Comparison of ENCODE assay signal across 20 cellular contexts in the genomic region with DNA sequence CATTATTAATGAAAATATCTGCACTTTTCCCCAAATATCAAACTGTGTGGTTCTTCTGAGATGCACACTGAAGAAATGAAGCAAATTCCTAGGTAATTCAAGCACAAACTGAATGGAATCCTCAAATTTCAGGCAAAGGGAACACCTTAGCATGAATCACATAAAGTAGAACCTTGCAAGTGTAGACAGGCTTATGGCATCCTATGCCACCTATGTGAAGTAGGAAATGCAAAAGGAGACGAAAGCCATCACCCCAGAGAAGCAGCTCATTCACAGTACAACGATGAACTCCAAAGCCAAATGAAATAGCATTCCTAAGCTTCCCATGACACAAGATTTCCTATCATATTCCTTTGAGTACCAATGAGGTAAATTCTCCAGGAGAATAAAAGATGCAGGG.
"Had no signal": no experiment of that assay in that cellular context is flagged by ENCODE, and none has a peak within 500 bp of the region (broad histone marks: within the 10 kb centered on the region; RNA-seq: fewer than 3 reads in every experiment).

No MANE protein-coding gene starts in this region.

- H3K4me3 Mint-ChIP-seq: endodermal cell, mesothelial cell of epicardium, natural killer cell, neural crest cell had no signal

- H3K9me3 Mint-ChIP-seq: endodermal cell, mesothelial cell of epicardium, natural killer cell, neural crest cell had no signal

- H3K27me3 ChIP-seq: colonic mucosa, esophagus squamous epithelium, hepatocyte, ovary, right atrium auricular region, stomach, transverse colon had no signal

- H3K4me1 ChIP-seq: colonic mucosa had no signal

- H3K36me3 Mint-ChIP-seq: mesothelial cell of epicardium, natural killer cell had no signal

- ATAC-seq: natural killer cell had no signal

- H3K4me3 ChIP-seq: colonic mucosa, esophagus squamous epithelium, hepatocyte, ovary, right atrium auricular region, sigmoid colon, skin epidermis, stomach, thoracic aorta, transverse colon had no signal

- H3K9me3 ChIP-seq: colonic mucosa, esophagus squamous epithelium, ovary, right atrium auricular region, sigmoid colon, stomach, thoracic aorta, transverse colon had no signal

- H3K27ac Mint-ChIP-seq: endodermal cell, mesothelial cell of epicardium, natural killer cell had no signal

- H3K27ac ChIP-seq: colonic mucosa, esophagus squamous epithelium, hepatocyte, ovary, right atrium auricular region, sigmoid colon, stomach, thoracic aorta, transverse colon had no signal

- H3K79me2 ChIP-seq: hepatocyte had no signal

- H3K36me3 ChIP-seq: colonic mucosa, esophagus squamous epithelium, ovary, right atrium auricular region, sigmoid colon, stomach, thoracic aorta, transverse colon had no signal

- H2AFZ ChIP-seq: hepatocyte had no signal

- DNase-seq: colonic mucosa; dermis blood vessel endothelial cell; endodermal cell; esophagus squamous epithelium; foreskin fibroblast; kidney glomerular epithelial cell; natural killer cell; nucleus accumbens; ovary; sigmoid colon; stimulated activated naive CD4-positive, alpha-beta T cell; stomach; substantia nigra; transverse colon had no signal

- H3K4me2 ChIP-seq: hepatocyte had no signal
